8 cellular contexts compared by ENCODE assay signal in the genomic region with DNA sequence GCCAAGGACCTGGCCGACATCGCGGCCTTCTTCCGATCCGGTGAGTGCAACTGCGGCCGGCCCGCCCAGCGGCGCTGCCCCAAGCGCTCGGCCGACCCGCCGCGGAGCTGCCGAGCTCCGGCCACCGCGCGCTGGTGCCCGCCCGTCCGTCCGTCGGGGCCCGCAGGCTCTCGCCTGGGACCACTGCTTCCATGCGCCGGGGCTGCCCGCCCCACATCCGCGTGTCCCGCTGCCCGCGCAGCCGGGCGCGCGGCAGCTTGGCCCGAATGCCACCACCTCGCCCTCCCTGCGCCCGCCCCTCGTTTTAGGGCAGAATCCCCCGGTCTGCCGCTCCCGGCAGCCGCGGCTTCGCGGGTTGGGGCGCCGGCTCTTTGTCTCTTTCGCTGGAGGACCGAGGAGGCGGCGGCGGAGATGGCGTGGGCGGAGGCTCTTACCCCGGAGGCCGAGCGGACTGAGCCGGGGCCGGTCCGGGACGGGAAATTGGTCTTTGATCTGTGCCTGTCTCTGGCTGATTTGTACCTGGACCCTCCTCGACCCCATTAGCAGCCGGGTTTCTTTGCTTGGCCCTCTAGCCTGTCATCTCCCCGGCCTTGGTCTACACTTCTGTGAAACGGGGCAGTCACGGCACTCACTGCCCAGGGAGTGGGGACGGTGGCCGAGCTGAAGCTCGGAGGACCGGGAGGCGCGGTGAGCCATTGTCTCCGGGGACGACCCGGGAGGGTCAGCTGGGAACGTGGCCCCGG.
DNase-seq lines count a peak whose midpoint lies in the region; TF ChIP-seq lines count a peak whose summit lies in the region.

No MANE protein-coding gene starts in this region.

- peak overlapping the region; percentile 73 for H3K4me3 ChIP-seq in HAP-1

- DNase-seq in HAP-1 (ENCODE audit: low spot score in 2 of 2) = peak in 1 of 2 experiments; percentile 46
- peak; percentile 61 for DNase-seq in NAMALWA (ENCODE audit: low spot score)
- DNase-seq in activated gamma-delta T cell treated with Interleukin-2 at 50 U/mL for 16 hours = peak; percentile 28
- DNase-seq in head of caudate nucleus = peak in 33 of 42 donors; percentile 13 to 71 (median 33)
- DNase-seq in posterior cingulate gyrus = peak in 9 of 10 donors; percentile 17 to 89 (median 36)
- no peak for DNase-seq in inferior parietal cortex (ENCODE audit: extremely low spot score)
- no peak for DNase-seq in NCI-H524 treated with DMSO at 0.1 percent for 48 hours (lab: John Stamatoyannopoulos, UW)

- H3K36me3 ChIP-seq in HAP-1 (replicated peaks) = no peaks in the 10 kb centered on the region

- H3K9me3 ChIP-seq in HAP-1 = no peaks in the 10 kb centered on the region

- in situ Hi-C loops in HAP-1 (cut with MboI; ENCODE audit: low sequenced_read_pairs) = loop anchor here (25.0 kb wide), 1 partner anchor 118 kb away; no protein-coding TSS in a partner anchor

- H3K27me3 ChIP-seq in HAP-1 (ENCODE audit: low read depth) = no peaks in the 10 kb centered on the region

- intact Hi-C loops in head of caudate nucleus (cut with DNase I) = loop anchor here (2.0 to 10.0 kb wide), 2 partner anchors 133 to 521 kb away; partner anchors contain the start of gene OTULIN
- intact Hi-C loops in posterior cingulate gyrus (cut with DNase I) = loop anchor here (2.0 to 10.0 kb wide), 3 partner anchors 61 to 521 kb away; partner anchors contain the start of gene OTULIN

- peak; percentile 24 for TF ChIP-seq POLR2A in GM15510 (IDR thresholded peaks at IDR 0.05; ENCODE audit: borderline replicate concordance, extremely low read depth, insufficient read length)

- no peaks in the 10 kb centered on the region for H3K4me1 ChIP-seq in HAP-1

Comparison
In these comparisons a context has a peak if more than half of its experiments do, and no peak if none do; other contexts are left out.
1. DNase-seq: peak in NAMALWA (single experiment), activated gamma-delta T cell treated with Interleukin-2 at 50 U/mL for 16 hours (single experiment), head of caudate nucleus (33 of 42) and posterior cingulate gyrus (9 of 10); none in inferior parietal cortex (single experiment) and NCI-H524 treated with DMSO at 0.1 percent for 48 hours (single experiment).